In the genomic region with DNA sequence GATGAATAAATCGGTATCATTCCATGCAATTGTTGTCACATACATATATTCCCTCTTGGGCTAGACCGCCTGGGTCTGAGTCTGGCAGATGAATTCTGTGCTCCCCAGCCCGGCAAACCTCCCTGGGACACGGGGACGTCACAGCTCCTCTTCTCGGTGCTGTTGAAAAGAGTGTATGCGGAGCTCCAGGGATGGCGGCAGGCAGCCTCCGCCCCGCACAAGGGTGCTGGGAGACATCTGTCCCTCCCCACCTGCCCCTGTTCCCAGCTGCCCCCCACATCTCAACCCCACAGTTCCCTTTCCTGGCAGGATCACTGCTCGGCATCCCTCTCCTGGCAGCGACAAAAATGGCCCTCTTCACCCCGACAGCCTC, we compare ENCODE assay signal across 13 cellular contexts. TPM values are rescaled to one million over a fixed set of nuclear protein-coding genes. Genes with fewer than 3 reads are reported as not detected.
DNase-seq lines count a peak whose midpoint lies in the region; ATAC-seq and TF ChIP-seq lines count a peak whose summit lies in the region.
"Had no signal": no experiment of that assay in that cellular context is flagged by ENCODE, and none has a peak within 500 bp of the region (broad histone marks: within the 10 kb centered on the region; RNA-seq: fewer than 3 reads in every experiment).

No MANE protein-coding gene starts in this region.

- H3K27me3 ChIP-seq in Caco-2 (replicated peaks; ENCODE audit: control insufficient read depth, insufficient read depth, low read length) (no peaks in the 10 kb centered on the region), RWPE2 (ENCODE audit: insufficient read depth, poor library complexity, severe bottlenecking) (no peaks in the 10 kb centered on the region), liver (ENCODE audit: control insufficient read depth in 4 of 4, insufficient read depth in 4 of 4, low read length in 3 of 4) (no peaks in the 10 kb centered on the region), stomach (no peaks in the 10 kb centered on the region)
- no peaks in the 10 kb centered on the region for H3K27me3 ChIP-seq in CD8-positive, alpha-beta T cell (ENCODE audit: insufficient read depth, low read length)

- WGBS in liver: 94% methylated on average over 13 of the region's 13 CpGs
- 90 to 98% (median 96%) methylated on average over 12 to 13 of the region's 13 CpGs for WGBS in stomach, 5 donors

- TF ChIP-seq POLR2A in stomach (IDR thresholded peaks at IDR 0.05): no peak

- H3K27ac Mint-ChIP-seq in Caco-2 (ENCODE audit: unreplicated experiment): peak overlapping the region; percentile 78
- H3K27ac Mint-ChIP-seq in CD8-positive, alpha-beta T cell: no peak overlapping the region

- TF ChIP-seq CTCF in Caco-2 (IDR thresholded peaks at IDR 0.05; ENCODE audit: insufficient read depth in 1 of 2, low read depth in 1 of 2, low read length in 1 of 2, severe bottlenecking in 1 of 2, unreplicated experiment in 1 of 2) (no peak), RWPE2 (IDR thresholded peaks at IDR 0.05; ENCODE audit: poor library complexity, severe bottlenecking) (no peak), liver (IDR thresholded peaks at IDR 0.05; ENCODE audit: low read depth, low read length, missing input control) (no peak), stomach (IDR thresholded peaks at IDR 0.05) (no peak)
- no peak for TF ChIP-seq CTCF in CD8-positive, alpha-beta T cell (IDR thresholded peaks at IDR 0.05)

- intact Hi-C loops in Caco-2 (cut with micrococcal nuclease; ENCODE audit: unreplicated experiment) (loop anchor here (1.0 kb wide), 1 partner anchor 26 kb away; no protein-coding TSS in a partner anchor), stomach (cut with DNase I; ENCODE audit: low total_unique reads) (no loop called here)
- intact Hi-C loops in CD8-positive, alpha-beta T cell (cut with DNase I, micrococcal nuclease): no loop called here

- CTCF ChIA-PET in Caco-2 (lab: Charles Lee): no interaction called here
- CTCF ChIA-PET in CD8-positive, alpha-beta T cell (lab: Charles Lee): no interaction called here

- H3K4me3 ChIP-seq in Caco-2 (ENCODE audit: low read depth, low read length) (no peak overlapping the region), RWPE2 (ENCODE audit: severe bottlenecking) (no peak overlapping the region), liver (ENCODE audit: low read depth in 1 of 3, low read length in 3 of 3) (no peak overlapping the region), stomach (no peak overlapping the region)
- no peak overlapping the region for H3K4me3 ChIP-seq in CD8-positive, alpha-beta T cell (ENCODE audit: low read depth, low read length)
- H3K4me3 ChIP-seq: GM23248 had no signal

- no peak for TF ChIP-seq RAD21 in liver (IDR thresholded peaks at IDR 0.05)

- H3K27me3 Mint-ChIP-seq in Caco-2 (ENCODE audit: insufficient read depth, unreplicated experiment): no peaks in the 10 kb centered on the region
- H3K27me3 Mint-ChIP-seq in CD8-positive, alpha-beta T cell (ENCODE audit: low read depth): no peaks in the 10 kb centered on the region
- H3K27me3 Mint-ChIP-seq: IgD-negative memory B cell had no signal

- no peaks in the 10 kb centered on the region for H3K9me3 Mint-ChIP-seq in Caco-2 (ENCODE audit: unreplicated experiment)
- no peaks in the 10 kb centered on the region for H3K9me3 Mint-ChIP-seq in CD8-positive, alpha-beta T cell
- H3K9me3 Mint-ChIP-seq: IgD-negative memory B cell had no signal

- H3K4me1 Mint-ChIP-seq in Caco-2 (ENCODE audit: low read depth, unreplicated experiment): no peaks in the 10 kb centered on the region
- peaks cover 8% of the 10 kb centered on the region for H3K4me1 Mint-ChIP-seq in CD8-positive, alpha-beta T cell (ENCODE audit: low read depth)

- H3K4me3 Mint-ChIP-seq in Caco-2 (ENCODE audit: unreplicated experiment): no peak overlapping the region
- H3K4me3 Mint-ChIP-seq in CD8-positive, alpha-beta T cell: no peak overlapping the region

- no TSS peak for BruUV-seq in Caco-2 (replicated peaks; lab: Mats Ljungman, UMichigan)

- H3K9ac ChIP-seq in liver (ENCODE audit: low read depth in 1 of 2, low read length in 2 of 2): no peak overlapping the region
- H3K9ac ChIP-seq: GM23248 had no signal

- H3K36me3 ChIP-seq in Caco-2 (ENCODE audit: control insufficient read depth, insufficient read depth, low read length) (no peaks in the 10 kb centered on the region), RWPE2 (ENCODE audit: low read depth) (no peaks in the 10 kb centered on the region), liver (ENCODE audit: control insufficient read depth in 4 of 4, insufficient read depth in 3 of 4, low read depth in 1 of 4, low read length in 3 of 4) (peaks cover 0 to 20% (median 2%) of the 10 kb centered on the region in 4 donors), stomach (peaks cover 4 to 9% (median 6%) of the 10 kb centered on the region in 4 donors)
- H3K36me3 ChIP-seq in CD8-positive, alpha-beta T cell (ENCODE audit: insufficient read depth, low read length): peaks cover 4% of the 10 kb centered on the region

- POLR2A ChIA-PET in Caco-2 (lab: Charles Lee): no interaction called here
- POLR2A ChIA-PET in CD8-positive, alpha-beta T cell (lab: Charles Lee): no interaction called here

- no peak for TF ChIP-seq EP300 in stomach (IDR thresholded peaks at IDR 0.05)

- DNase-seq in Caco-2 (no peak), RWPE2 (ENCODE audit: low spot score) (peak; percentile 20), stomach (no peak), DMS114 treated with DMSO at 0.1 percent for 48 hours (lab: John Stamatoyannopoulos, UW; ENCODE audit: unreplicated experiment) (no peak), NCI-H1930 (lab: John Stamatoyannopoulos, UW) (no peak)
- no peak for DNase-seq in CD8-positive, alpha-beta T cell
- DNase-seq: NCI-H187 treated with DMSO at 0.1 percent for 48 hours, NCI-H2171, NCI-H446 treated with DMSO at 0.1 percent for 48 hours, NCI-H748 treated with DMSO at 0.1 percent for 48 hours had no signal

- H3K9me3 ChIP-seq in Caco-2: no peaks in the 10 kb centered on the region
- H3K9me3 ChIP-seq in RWPE2 (ENCODE audit: severe bottlenecking): no peaks in the 10 kb centered on the region
- H3K9me3 ChIP-seq in liver (ENCODE audit: control insufficient read depth in 4 of 4, low read length in 3 of 4): no peaks in the 10 kb centered on the region
- H3K9me3 ChIP-seq in stomach: no peaks in the 10 kb centered on the region
- H3K9me3 ChIP-seq in CD8-positive, alpha-beta T cell (ENCODE audit: low read length): no peaks in the 10 kb centered on the region

- H3K4me1 ChIP-seq in Caco-2 (peaks cover 19% of the 10 kb centered on the region), RWPE2 (ENCODE audit: insufficient read depth, poor library complexity, severe bottlenecking) (no peaks in the 10 kb centered on the region), liver (ENCODE audit: control insufficient read depth in 4 of 4, insufficient read depth in 4 of 4, low read length in 3 of 4) (peaks cover 0 to 5% (median 3%) of the 10 kb centered on the region in 4 donors), stomach (peaks cover 6 to 27% (median 13%) of the 10 kb centered on the region in 4 donors)
- peaks cover 7% of the 10 kb centered on the region for H3K4me1 ChIP-seq in CD8-positive, alpha-beta T cell (ENCODE audit: insufficient read depth, low read length)

- no peak for ATAC-seq in RWPE2 (ENCODE audit: low read depth)
- no peak for ATAC-seq in CD8-positive, alpha-beta T cell

- H3K27ac ChIP-seq in RWPE2 (ENCODE audit: poor library complexity, severe bottlenecking): no peak overlapping the region
- peak overlapping the region; percentile 76 to 82 for H3K27ac ChIP-seq in liver (ENCODE audit: low read depth in 1 of 2, low read length in 2 of 2)
- peak overlapping the region in 3 of 5 donors; percentile 1 to 51 (median 19) for H3K27ac ChIP-seq in stomach
- no peak overlapping the region for H3K27ac ChIP-seq in CD8-positive, alpha-beta T cell (ENCODE audit: low read depth, low read length)

- H3K36me3 Mint-ChIP-seq in Caco-2 (ENCODE audit: insufficient read depth, unreplicated experiment): peaks cover 5% of the 10 kb centered on the region
- H3K36me3 Mint-ChIP-seq in CD8-positive, alpha-beta T cell: peaks cover 20% of the 10 kb centered on the region
- H3K36me3 Mint-ChIP-seq: IgD-negative memory B cell had no signal

TF ChIP-seq in liver, 16 proteins besides CTCF, POLR2A, EP300 and RAD21 (continues in another document):
- TF ChIP-seq EGR1 (IDR thresholded peaks at IDR 0.05; ENCODE audit: low read depth in 2 of 2) (no peak), FOXA1 (IDR thresholded peaks at IDR 0.05) (no peak), GABPA (IDR thresholded peaks at IDR 0.05 in 1 of 2, conservative IDR thresholded peaks at IDR 0.05 in 1 of 2) (no peak), TAF1 (conservative IDR thresholded peaks at IDR 0.05) (no peak), FOXA2 (IDR thresholded peaks at IDR 0.05) (no peak), RXRA (IDR thresholded peaks at IDR 0.05) (no peak), ZBTB33 (IDR thresholded peaks at IDR 0.05) (no peak), YY1 (IDR thresholded peaks at IDR 0.05) (no peak), HNF4A (conservative IDR thresholded peaks at IDR 0.05) (no peak), MAX (IDR thresholded peaks at IDR 0.05) (no peak), JUND (IDR thresholded peaks at IDR 0.05) (no peak)
- TF ChIP-seq, protein P1, sequence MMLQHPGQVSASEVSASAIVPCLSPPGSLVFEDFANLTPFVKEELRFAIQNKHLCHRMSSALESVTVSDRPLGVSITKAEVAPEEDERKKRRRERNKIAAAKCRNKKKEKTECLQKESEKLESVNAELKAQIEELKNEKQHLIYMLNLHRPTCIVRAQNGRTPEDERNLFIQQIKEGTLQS (IDR thresholded peaks at IDR 0.05): no peak

RNA-seq across cellular contexts. Expression of gene PRKAG2, which starts 32.1 kb away (rescaled TPM):
- 14.7 and 15.9 TPM in 2 replicates for total RNA-seq in Caco-2 (2022)
- total RNA-seq in liver: 10 to 100 TPM in 1 of 2 donors, 1 to 10 TPM in 1; 3.6 to 25.1 TPM
- 10 to 100 TPM; 11.5 to 22.2 TPM for polyA plus RNA-seq in liver
- 100 to 1,000 TPM in 1 of 5 donors, 10 to 100 TPM in 4; 56.7 to 302 (median 70.3) TPM for total RNA-seq in stomach
- 10 to 100 TPM; 19.9 to 27.9 (median 26.3) TPM for polyA plus RNA-seq in stomach
- total RNA-seq in CD8-positive, alpha-beta T cell: 10 to 100 TPM; 41.3 to 41.8 TPM

Comparison
In these comparisons a context has a peak if more than half of its experiments do, and no peak if none do; other contexts are left out.
1. H3K27ac ChIP-seq: peak in liver (2 of 2) and stomach (3 of 5); none in RWPE2 (single experiment) and CD8-positive, alpha-beta T cell (single experiment).